In the genomic region with DNA sequence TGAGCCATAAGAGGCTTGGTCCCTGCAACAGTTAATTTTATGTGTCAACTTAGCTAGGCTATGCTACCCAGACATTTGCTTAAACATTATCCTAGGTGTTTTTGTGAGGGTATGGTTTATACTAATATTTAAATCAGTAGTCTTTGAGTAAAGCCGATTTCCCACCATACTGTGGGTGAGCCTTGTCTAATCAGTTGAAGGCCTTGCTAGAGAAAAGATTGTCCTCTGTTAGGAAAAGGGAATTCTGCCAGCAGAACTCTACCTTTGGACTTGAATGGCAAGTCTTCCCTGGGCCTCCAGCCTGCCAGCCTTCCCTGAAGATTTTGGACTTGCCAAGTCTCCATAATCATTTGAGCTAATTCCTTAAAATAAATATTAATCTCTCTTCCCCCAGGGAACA, we compare ENCODE assay signal across 1 cellular context.
TF ChIP-seq lines count a peak whose summit lies in the region.

No MANE protein-coding gene starts in this region.

TF ChIP-seq in K562, 482 proteins besides CTCF, POLR2A, EP300 and RAD21:
- TF ChIP-seq, protein P1, sequence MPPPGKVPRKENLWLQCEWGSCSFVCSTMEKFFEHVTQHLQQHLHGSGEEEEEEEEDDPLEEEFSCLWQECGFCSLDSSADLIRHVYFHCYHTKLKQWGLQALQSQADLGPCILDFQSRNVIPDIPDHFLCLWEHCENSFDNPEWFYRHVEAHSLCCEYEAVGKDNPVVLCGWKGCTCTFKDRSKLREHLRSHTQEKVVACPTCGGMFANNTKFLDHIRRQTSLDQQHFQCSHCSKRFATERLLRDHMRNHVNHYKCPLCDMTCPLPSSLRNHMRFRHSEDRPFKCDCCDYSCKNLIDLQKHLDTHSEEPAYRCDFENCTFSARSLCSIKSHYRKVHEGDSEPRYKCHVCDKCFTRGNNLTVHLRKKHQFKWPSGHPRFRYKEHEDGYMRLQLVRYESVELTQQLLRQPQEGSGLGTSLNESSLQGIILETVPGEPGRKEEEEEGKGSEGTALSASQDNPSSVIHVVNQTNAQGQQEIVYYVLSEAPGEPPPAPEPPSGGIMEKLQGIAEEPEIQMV (tag; conservative IDR thresholded peaks at IDR 0.05; ENCODE audit: low read depth), result no peak
- TF ChIP-seq SMARCC2 (IDR thresholded peaks at IDR 0.05; ENCODE audit: low read depth) (no peak), RBM25 (IDR thresholded peaks at IDR 0.05; ENCODE audit: low read depth, low read length, severe bottlenecking) (peak; percentile 69), EWSR1 (IDR thresholded peaks at IDR 0.05; ENCODE audit: borderline replicate concordance, low read depth, partially characterized antibody) (no peak), ZNF134 (CRISPR knock-in tag; conservative IDR thresholded peaks at IDR 0.05) (peak; percentile 100)
- TF ChIP-seq, protein P2, sequence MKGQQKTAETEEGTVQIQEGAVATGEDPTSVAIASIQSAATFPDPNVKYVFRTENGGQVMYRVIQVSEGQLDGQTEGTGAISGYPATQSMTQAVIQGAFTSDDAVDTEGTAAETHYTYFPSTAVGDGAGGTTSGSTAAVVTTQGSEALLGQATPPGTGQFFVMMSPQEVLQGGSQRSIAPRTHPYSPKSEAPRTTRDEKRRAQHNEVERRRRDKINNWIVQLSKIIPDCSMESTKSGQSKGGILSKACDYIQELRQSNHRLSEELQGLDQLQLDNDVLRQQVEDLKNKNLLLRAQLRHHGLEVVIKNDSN (CRISPR knock-in tag; IDR thresholded peaks at IDR 0.05), result no peak
- TF ChIP-seq, protein P3, sequence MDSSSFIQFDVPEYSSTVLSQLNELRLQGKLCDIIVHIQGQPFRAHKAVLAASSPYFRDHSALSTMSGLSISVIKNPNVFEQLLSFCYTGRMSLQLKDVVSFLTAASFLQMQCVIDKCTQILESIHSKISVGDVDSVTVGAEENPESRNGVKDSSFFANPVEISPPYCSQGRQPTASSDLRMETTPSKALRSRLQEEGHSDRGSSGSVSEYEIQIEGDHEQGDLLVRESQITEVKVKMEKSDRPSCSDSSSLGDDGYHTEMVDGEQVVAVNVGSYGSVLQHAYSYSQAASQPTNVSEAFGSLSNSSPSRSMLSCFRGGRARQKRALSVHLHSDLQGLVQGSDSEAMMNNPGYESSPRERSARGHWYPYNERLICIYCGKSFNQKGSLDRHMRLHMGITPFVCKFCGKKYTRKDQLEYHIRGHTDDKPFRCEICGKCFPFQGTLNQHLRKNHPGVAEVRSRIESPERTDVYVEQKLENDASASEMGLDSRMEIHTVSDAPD (CRISPR knock-in tag; IDR thresholded peaks at IDR 0.05), result no peak
- TF ChIP-seq, protein P4, sequence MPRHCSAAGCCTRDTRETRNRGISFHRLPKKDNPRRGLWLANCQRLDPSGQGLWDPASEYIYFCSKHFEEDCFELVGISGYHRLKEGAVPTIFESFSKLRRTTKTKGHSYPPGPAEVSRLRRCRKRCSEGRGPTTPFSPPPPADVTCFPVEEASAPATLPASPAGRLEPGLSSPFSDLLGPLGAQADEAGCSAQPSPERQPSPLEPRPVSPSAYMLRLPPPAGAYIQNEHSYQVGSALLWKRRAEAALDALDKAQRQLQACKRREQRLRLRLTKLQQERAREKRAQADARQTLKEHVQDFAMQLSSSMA (CRISPR knock-in tag; IDR thresholded peaks at IDR 0.05), result no peak
TF ChIP-seq in K562: peak in this region for 2.
